Comparison of ENCODE assay signal across 32 cellular contexts in genomic region chr17:49244839-49245238, GRCh38. TPM values are rescaled to one million over a fixed set of nuclear protein-coding genes. Genes with fewer than 3 reads are reported as not detected.
"Had no signal": no experiment of that assay in that cellular context is flagged by ENCODE, and none has a peak within 500 bp of the region (broad histone marks: within the 10 kb centered on the region; RNA-seq: fewer than 3 reads in every experiment).

No MANE protein-coding gene starts in this region.

- H3K27ac Mint-ChIP-seq: natural killer cell; nephron progenitor cell; progenitor cell of endocrine pancreas; stimulated activated memory B cell treated with anti-CD40 and anti-IgM and Interleukin-4, amounts not matched to agents 10 μg/mL and 1 μg/mL and 100 μg/mL, for 72 hours; stimulated activated naive CD8-positive, alpha-beta T cell treated with anti-CD3 and anti-CD28 coated beads, Interleukin-15, amount 100 ng/mL, for 72 hours; type B pancreatic cell had no signal

- H3K36me3 Mint-ChIP-seq: naive thymus-derived CD4-positive, alpha-beta T cell; natural killer cell; type B pancreatic cell had no signal

- H3K36me3 ChIP-seq: ovary, spleen, suprapubic skin, tibial artery, transverse colon, uterus had no signal

- H3K4me1 ChIP-seq: parathyroid adenoma, testis, uterus had no signal

- H3K27me3 ChIP-seq: ovary, testis, transverse colon, uterus had no signal

- DNase-seq: naive thymus-derived CD4-positive, alpha-beta T cell; natural killer cell; nephron progenitor cell; occipital lobe; ovary; psoas muscle; right cardiac atrium; spleen; stimulated activated CD4-positive, alpha-beta T cell treated with anti-CD3 and anti-CD28 coated beads, Interleukin-12 subunit alpha, Interleukin-12 subunit beta, amount 100 ng/mL, for 4 hours; stimulated activated CD4-positive, alpha-beta T cell treated with anti-CD3 and anti-CD28 coated beads, Interleukin-1b, Interleukin-23, amount 100 ng/mL, for 48 hours; stimulated activated CD4-positive, alpha-beta T cell treated with anti-CD3 and anti-CD28 coated beads, Interleukin-4, amount 100 ng/mL, for 1 hour; stimulated activated CD4-positive, alpha-beta T cell treated with anti-CD3 and anti-CD28 coated beads, Interleukin-4, amount 100 ng/mL, for 4 hours; stimulated activated CD8-positive, alpha-beta memory T cell treated with anti-CD3 and anti-CD28 coated beads, Interleukin-4, amount 100 ng/mL, for 48 hours; stimulated activated naive CD4-positive, alpha-beta T cell; stimulated activated naive CD8-positive, alpha-beta T cell treated with anti-CD3 and anti-CD28 coated beads, Interleukin-15, amount 100 ng/mL, for 72 hours; stimulated activated naive CD8-positive, alpha-beta T cell treated with anti-CD3 and anti-CD28 coated beads, Interleukin-15, Interleukin-2, amounts not matched to agents 100 U/mL and 50 U/mL, for 24 hours; substantia nigra; testis; tibial artery; transverse colon; uterus had no signal

- H3K79me2 ChIP-seq: parathyroid adenoma had no signal

- H2AFZ ChIP-seq: parathyroid adenoma had no signal

- H3K9me3 ChIP-seq: ovary, psoas muscle, spleen, suprapubic skin, testis, tibial artery, transverse colon, uterus had no signal

- H3K4me1 Mint-ChIP-seq: naive thymus-derived CD4-positive, alpha-beta T cell; natural killer cell; neural crest cell; stimulated activated naive CD8-positive, alpha-beta T cell treated with anti-CD3 and anti-CD28 coated beads, Interleukin-15, amount 100 ng/mL, for 72 hours had no signal

- H3K27ac ChIP-seq: ovary, parathyroid adenoma, psoas muscle, skin epidermis, spleen, suprapubic skin, testis, tibial artery, transverse colon, uterus had no signal

- H3K4me2 ChIP-seq: smooth muscle cell had no signal

- ATAC-seq: naive thymus-derived CD4-positive, alpha-beta T cell; natural killer cell; psoas muscle; right cardiac atrium; sciatic nerve; stimulated activated memory B cell treated with anti-CD40 and anti-IgM and Interleukin-4, amounts not matched to agents 10 μg/mL and 1 μg/mL and 100 μg/mL, for 72 hours; stimulated activated naive CD8-positive, alpha-beta T cell treated with anti-CD3 and anti-CD28 coated beads, Interleukin-15, amount 100 ng/mL, for 72 hours; stimulated activated naive CD8-positive, alpha-beta T cell treated with anti-CD3 and anti-CD28 coated beads, Interleukin-15, Interleukin-2, amounts not matched to agents 100 U/mL and 50 U/mL, for 24 hours had no signal

- H3K27me3 Mint-ChIP-seq: stimulated activated naive CD8-positive, alpha-beta T cell treated with anti-CD3 and anti-CD28 coated beads, Interleukin-15, amount 100 ng/mL, for 72 hours had no signal

- H3K9ac ChIP-seq: parathyroid adenoma had no signal

- H3K9me3 Mint-ChIP-seq: naive thymus-derived CD4-positive, alpha-beta T cell; natural killer cell; nephron progenitor cell; neural crest cell; stimulated activated memory B cell treated with anti-CD40 and anti-IgM and Interleukin-4, amounts not matched to agents 10 μg/mL and 1 μg/mL and 100 μg/mL, for 72 hours; stimulated activated naive CD8-positive, alpha-beta T cell treated with anti-CD3 and anti-CD28 coated beads, Interleukin-15, amount 100 ng/mL, for 72 hours; type B pancreatic cell had no signal

- H3K4me3 ChIP-seq: ovary, psoas muscle, skin epidermis, smooth muscle cell, spleen, suprapubic skin, testis, tibial artery, transverse colon, uterus had no signal

- H3K4me3 Mint-ChIP-seq: naive thymus-derived CD4-positive, alpha-beta T cell; natural killer cell; nephron progenitor cell; neural crest cell; stimulated activated memory B cell treated with anti-CD40 and anti-IgM and Interleukin-4, amounts not matched to agents 10 μg/mL and 1 μg/mL and 100 μg/mL, for 72 hours; stimulated activated naive CD8-positive, alpha-beta T cell treated with anti-CD3 and anti-CD28 coated beads, Interleukin-15, amount 100 ng/mL, for 72 hours; type B pancreatic cell had no signal

RNA-seq across cellular contexts. Expression of gene PHOSPHO1, which starts 14.3 kb away (rescaled TPM):
- total RNA-seq: neural crest cell, progenitor cell of endocrine pancreas, transverse colon had no signal

RNA-seq across cellular contexts. Expression of gene ABI3, which starts 34.3 kb away (rescaled TPM):
- total RNA-seq: progenitor cell of endocrine pancreas, renal cortical epithelial cell had no signal

RNA-seq across cellular contexts. Expression of gene GNGT2, which starts 34.5 kb away (rescaled TPM):
- total RNA-seq: neural crest cell, osteoblast, progenitor cell of endocrine pancreas, renal cortical epithelial cell had no signal
